In the genomic region with DNA sequence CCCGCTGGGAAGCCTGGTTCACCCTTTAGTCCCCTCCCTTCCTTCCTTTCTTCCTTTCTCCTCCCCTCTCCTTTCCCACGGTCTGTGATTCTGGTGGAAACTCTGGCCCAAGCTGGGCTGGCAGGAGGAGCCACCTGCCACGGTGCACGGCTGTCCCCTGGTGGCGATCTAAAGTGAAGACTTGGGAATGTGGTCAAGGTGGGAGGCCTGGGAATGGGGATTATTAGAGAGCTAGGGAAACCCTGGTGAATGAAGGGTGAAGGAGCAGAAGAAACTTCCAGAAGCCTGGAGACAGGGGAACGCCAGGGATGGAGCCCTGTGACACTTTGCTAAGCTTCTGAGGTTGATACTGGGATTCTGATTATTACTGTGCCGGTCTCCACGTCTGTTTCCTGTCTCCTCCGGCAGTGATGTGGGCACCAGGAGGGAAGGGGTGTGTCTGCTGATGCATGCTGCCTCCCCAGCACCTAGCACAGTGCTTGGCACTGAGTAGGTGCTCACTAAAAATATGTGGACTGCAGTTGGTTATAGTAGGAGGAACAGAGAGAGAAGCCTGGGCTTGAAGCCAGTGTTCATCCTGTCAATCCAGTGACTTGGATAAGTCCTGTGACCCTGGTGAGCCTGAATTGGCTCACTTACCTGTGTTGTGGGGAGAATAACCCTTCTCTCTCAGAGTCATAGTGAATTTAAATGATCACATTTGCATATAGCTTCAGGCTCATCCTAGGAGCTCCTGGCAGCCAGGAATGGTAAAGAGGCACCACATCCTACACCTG, we compare ENCODE assay signal across 8 cellular contexts.
DNase-seq lines count a peak whose midpoint lies in the region; ATAC-seq, FAIRE-seq and TF ChIP-seq lines count a peak whose summit lies in the region.

No MANE protein-coding gene starts in this region.

- intact Hi-C loops in endothelial cell of umbilical vein (cut with micrococcal nuclease), result loop anchor here (1.0 to 2.0 kb wide), 8 partner anchors 23 to 672 kb away; no protein-coding TSS in a partner anchor
- intact Hi-C loops in mucosa of descending colon (cut with DNase I, micrococcal nuclease), result loop anchor here (5.0 to 10.0 kb wide), 2 partner anchors 134 to 136 kb away; no protein-coding TSS in a partner anchor

- H2AFZ ChIP-seq in endothelial cell of umbilical vein (ENCODE audit: low read depth, low read length), result peak overlapping the region; percentile 11

- ATAC-seq in activated CD8-positive, alpha-beta memory T cell treated with anti-CD3 and anti-CD28 coated beads, Interleukin-2, amount 10 ng/mL, durations not matched to agents 7 days and 5 days, result peak; percentile 67
- ATAC-seq in mucosa of descending colon (peak; percentile 96), HG03469 (IDR thresholded peaks at IDR 0.05; ENCODE audit: unreplicated experiment) (no peak)

- H3K4me1 ChIP-seq in endothelial cell of umbilical vein (ENCODE audit: control insufficient read depth, extremely low read depth, insufficient read depth, low read length) (peaks cover 7% of the 10 kb centered on the region), mucosa of descending colon (ENCODE audit: low read depth) (peaks cover 8% of the 10 kb centered on the region)

- H3K27me3 ChIP-seq in endothelial cell of umbilical vein (ENCODE audit: control insufficient read depth in 2 of 2, insufficient read depth in 2 of 2, low read length in 2 of 2), result no peaks in the 10 kb centered on the region

- no peaks in the 10 kb centered on the region for H3K9me1 ChIP-seq in endothelial cell of umbilical vein (replicated peaks; ENCODE audit: control insufficient read depth, extremely low read depth, insufficient read depth, low read length)

- H3K27ac Mint-ChIP-seq in activated CD8-positive, alpha-beta memory T cell treated with anti-CD3 and anti-CD28 coated beads, Interleukin-2, amount 10 ng/mL, durations not matched to agents 7 days and 5 days, result no peak overlapping the region

- H3K36me3 Mint-ChIP-seq in activated CD8-positive, alpha-beta memory T cell treated with anti-CD3 and anti-CD28 coated beads, Interleukin-2, amount 10 ng/mL, durations not matched to agents 7 days and 5 days, result no peaks in the 10 kb centered on the region

- H3K9me3 Mint-ChIP-seq in activated CD8-positive, alpha-beta memory T cell treated with anti-CD3 and anti-CD28 coated beads, Interleukin-2, amount 10 ng/mL, durations not matched to agents 7 days and 5 days (ENCODE audit: low read depth), result no peaks in the 10 kb centered on the region

- no peak overlapping the region for H3K27ac ChIP-seq in endothelial cell of umbilical vein (ENCODE audit: insufficient read depth, low read depth, low read length)

- no peaks in the 10 kb centered on the region for H3K27me3 Mint-ChIP-seq in activated CD8-positive, alpha-beta memory T cell treated with anti-CD3 and anti-CD28 coated beads, Interleukin-2, amount 10 ng/mL, durations not matched to agents 7 days and 5 days

- H3K36me3 ChIP-seq in endothelial cell of umbilical vein (ENCODE audit: control insufficient read depth in 2 of 2, extremely low read depth in 1 of 2, insufficient read depth in 2 of 2, low read length in 2 of 2), result no peaks in the 10 kb centered on the region
- H3K36me3 ChIP-seq in mucosa of descending colon (ENCODE audit: low read depth), result no peaks in the 10 kb centered on the region

- peaks cover 6% of the 10 kb centered on the region for H3K4me1 Mint-ChIP-seq in activated CD8-positive, alpha-beta memory T cell treated with anti-CD3 and anti-CD28 coated beads, Interleukin-2, amount 10 ng/mL, durations not matched to agents 7 days and 5 days

- H3K79me2 ChIP-seq in endothelial cell of umbilical vein (ENCODE audit: control insufficient read depth, insufficient read depth, low read length), result no peaks in the 10 kb centered on the region

- BruUV-seq in endothelial cell of umbilical vein (replicated peaks; lab: Mats Ljungman, UMichigan), result no TSS peak

- POLR2A ChIA-PET in endothelial cell of umbilical vein (lab: Charles Lee), result interaction anchor here (0.6 to 0.7 kb wide), 3 partner anchors 38 to 152 kb away, joined by 3 to 4 read pairs (median 3); no protein-coding TSS in a partner anchor

- no peaks in the 10 kb centered on the region for H3K9me3 ChIP-seq in endothelial cell of umbilical vein (replicated peaks; ENCODE audit: control insufficient read depth, insufficient read depth, low read length)
- no peaks in the 10 kb centered on the region for H3K9me3 ChIP-seq in mucosa of descending colon

- no peak overlapping the region for H3K9ac ChIP-seq in endothelial cell of umbilical vein (replicated peaks; ENCODE audit: extremely low read depth, insufficient read depth, low read length)

- TF ChIP-seq CTCF in endothelial cell of umbilical vein (IDR thresholded peaks at IDR 0.05; ENCODE audit: extremely low read depth in 1 of 2, insufficient read depth in 1 of 2, low read depth in 1 of 2, low read length in 2 of 2), result peak; percentile 97 to 98
- peak; percentile 84 for TF ChIP-seq CTCF in mucosa of descending colon (IDR thresholded peaks at IDR 0.05)

- H3K4me2 ChIP-seq in endothelial cell of umbilical vein (ENCODE audit: insufficient read depth, low read length), result peak overlapping the region; percentile 27

- H3K4me3 ChIP-seq in endothelial cell of umbilical vein (replicated peaks in 1 of 3; ENCODE audit: insufficient read depth in 1 of 3, low read depth in 1 of 3, low read length in 3 of 3), result no peak overlapping the region
- H3K4me3 ChIP-seq in mucosa of descending colon, result no peak overlapping the region

- dilution Hi-C loops in endothelial cell of umbilical vein (cut with MboI; ENCODE audit: extremely low pct_ligation_motif_present, low sequenced_read_pairs), result loop anchor here (10.0 kb wide), 1 partner anchor 124 kb away; no protein-coding TSS in a partner anchor

- no peak for TF ChIP-seq POLR2A in endothelial cell of umbilical vein (IDR thresholded peaks at IDR 0.05; ENCODE audit: low read depth, low read length)

- H4K20me1 ChIP-seq in endothelial cell of umbilical vein (replicated peaks; ENCODE audit: control insufficient read depth, extremely low read depth, insufficient read depth, low read length), result no peaks in the 10 kb centered on the region

- peak; percentile 87 for DNase-seq in AG20443 (ENCODE audit: low spot score)
- DNase-seq in HCEC 1CT, result peak; percentile 69
- peak; percentile 80 for DNase-seq in NCI-H69 (lab: John Stamatoyannopoulos, UW)
- peak; percentile 63 for DNase-seq in activated CD8-positive, alpha-beta memory T cell treated with anti-CD3 and anti-CD28 coated beads, Interleukin-2, amount 10 ng/mL, durations not matched to agents 7 days and 5 days
- DNase-seq in endothelial cell of umbilical vein (ENCODE audit: low read depth, low spot score), result peak; percentile 92
- DNase-seq in mucosa of descending colon, result peak; percentile 77 to 85 (median 80)
- DNase-seq in stimulated activated CD8-positive, alpha-beta memory T cell treated with anti-CD3 and anti-CD28 coated beads, Interleukin-4, amount 100 ng/mL, for 48 hours, result peak; percentile 73

- CTCF ChIA-PET in activated CD8-positive, alpha-beta memory T cell treated with anti-CD3 and anti-CD28 coated beads, Interleukin-2, amount 10 ng/mL, durations not matched to agents 7 days and 5 days (lab: Charles Lee), result interaction anchor here (0.6 to 9.8 kb wide), 39 partner anchors 8 to 173 kb away, joined by 3 to 158 read pairs (median 4); no protein-coding TSS in a partner anchor
- CTCF ChIA-PET in endothelial cell of umbilical vein (lab: Charles Lee), result interaction anchor here (0.5 to 10.1 kb wide), 61 partner anchors 8 to 1048 kb away, joined by 3 to 301 read pairs (median 5); a partner anchor contains a TSS

- H3K4me3 Mint-ChIP-seq in activated CD8-positive, alpha-beta memory T cell treated with anti-CD3 and anti-CD28 coated beads, Interleukin-2, amount 10 ng/mL, durations not matched to agents 7 days and 5 days, result no peak overlapping the region

- FAIRE-seq in endothelial cell of umbilical vein (lab: Jason Lieb, UNC), result peak; percentile 98

TF ChIP-seq in endothelial cell of umbilical vein, 7 proteins besides CTCF, POLR2A, EP300 and RAD21:
- TF ChIP-seq POLR2AphosphoS5 (IDR thresholded peaks at IDR 0.05; ENCODE audit: insufficient read depth, low read depth, low read length), result peak; percentile 14
- no peak for TF ChIP-seq FOS (IDR thresholded peaks at IDR 0.05; ENCODE audit: borderline replicate concordance, insufficient read depth, low read length)
